Comparison of ENCODE assay signal across 20 cellular contexts in genomic region chr12:22527999-22528398, GRCh38. TPM values are rescaled to one million over a fixed set of nuclear protein-coding genes. Genes with fewer than 3 reads are reported as not detected.
DNase-seq lines count a peak whose midpoint lies in the region; ATAC-seq and TF ChIP-seq lines count a peak whose summit lies in the region.
"Had no signal": no experiment of that assay in that cellular context is flagged by ENCODE, and none has a peak within 500 bp of the region (broad histone marks: within the 10 kb centered on the region; RNA-seq: fewer than 3 reads in every experiment).

No MANE protein-coding gene starts in this region.

- H3K4me1 ChIP-seq in osteoblast (ENCODE audit: insufficient read depth, low read length): peaks cover 34% of the 10 kb centered on the region
- H3K4me1 ChIP-seq: suprapubic skin had no signal

- H3K27ac Mint-ChIP-seq in WTC11: no peak overlapping the region
- H3K27ac Mint-ChIP-seq in activated CD8-positive, alpha-beta memory T cell treated with anti-CD3 and anti-CD28 coated beads, Interleukin-2, amount 10 ng/mL, durations not matched to agents 7 days and 5 days: no peak overlapping the region
- H3K27ac Mint-ChIP-seq: GM23338, IgD-negative memory B cell had no signal

- H3K4me1 Mint-ChIP-seq in WTC11: no peaks in the 10 kb centered on the region
- H3K4me1 Mint-ChIP-seq in activated CD8-positive, alpha-beta memory T cell treated with anti-CD3 and anti-CD28 coated beads, Interleukin-2, amount 10 ng/mL, durations not matched to agents 7 days and 5 days: peaks cover 4% of the 10 kb centered on the region
- H3K4me1 Mint-ChIP-seq: GM23338 had no signal

- peaks cover 34% of the 10 kb centered on the region for H3K36me3 Mint-ChIP-seq in WTC11
- peaks cover 42% of the 10 kb centered on the region for H3K36me3 Mint-ChIP-seq in activated CD8-positive, alpha-beta memory T cell treated with anti-CD3 and anti-CD28 coated beads, Interleukin-2, amount 10 ng/mL, durations not matched to agents 7 days and 5 days

- POLR2A ChIA-PET in BJ (lab: Charles Lee) (interaction anchor here (0.6 to 1.0 kb wide), 2 partner anchors 31 to 45 kb away, joined by 3 to 4 read pairs; no protein-coding TSS in a partner anchor), WTC11 (lab: Charles Lee) (no interaction called here)

- H3K4me3 ChIP-seq in BJ (ENCODE audit: low read depth, low read length) (no peak overlapping the region), osteoblast (ENCODE audit: insufficient read depth, low read length) (no peak overlapping the region)
- H3K4me3 ChIP-seq: cardiac muscle cell, GM23338, hepatocyte, suprapubic skin had no signal

- CTCF ChIA-PET in BJ (lab: Yijun Ruan, JAX): interaction anchor here (2.0 kb wide), 1 partner anchor 13 kb away, joined by 9 read pairs; no protein-coding TSS in a partner anchor
- CTCF ChIA-PET in WTC11 (lab: Charles Lee): interaction anchor here (1.0 kb wide), 1 partner anchor 97 kb away, joined by 3 read pairs; the partner anchor contains the start of gene ETNK1
- CTCF ChIA-PET in activated CD8-positive, alpha-beta memory T cell treated with anti-CD3 and anti-CD28 coated beads, Interleukin-2, amount 10 ng/mL, durations not matched to agents 7 days and 5 days (lab: Charles Lee): interaction anchor here (0.9 kb wide), 1 partner anchor 17 kb away, joined by 3 read pairs; no protein-coding TSS in a partner anchor

- H2AFZ ChIP-seq in osteoblast (ENCODE audit: low read length): peak overlapping the region; percentile 13
- H2AFZ ChIP-seq: GM23338, hepatocyte had no signal

- peak overlapping the region; percentile 87 for H3K27ac ChIP-seq in osteoblast (ENCODE audit: low read depth, low read length)
- H3K27ac ChIP-seq: cardiac muscle cell, hepatocyte, suprapubic skin had no signal

- no peak for ATAC-seq in WTC11
- ATAC-seq in GM21619 (IDR thresholded peaks at IDR 0.05; ENCODE audit: unreplicated experiment): no peak
- no peak for ATAC-seq in activated CD8-positive, alpha-beta memory T cell treated with anti-CD3 and anti-CD28 coated beads, Interleukin-2, amount 10 ng/mL, durations not matched to agents 7 days and 5 days
- ATAC-seq in GM18867 (IDR thresholded peaks at IDR 0.05; ENCODE audit: unreplicated experiment): no peak
- ATAC-seq: effector memory CD8-positive, alpha-beta T cell; GM23338 had no signal

- peak; percentile 44 for DNase-seq in BJ (ENCODE audit: low read depth)
- peak; percentile 13 for DNase-seq in RPMI7951 (ENCODE audit: low read depth)
- DNase-seq in fibroblast of gingiva (ENCODE audit: low read depth): peak; percentile 59
- DNase-seq in osteoblast (ENCODE audit: insufficient read length, low spot score, missing footprints): no peak
- no peak for DNase-seq in WTC11 (ENCODE audit: low spot score)
- DNase-seq in activated CD8-positive, alpha-beta memory T cell treated with anti-CD3 and anti-CD28 coated beads, Interleukin-2, amount 10 ng/mL, durations not matched to agents 7 days and 5 days: no peak
- DNase-seq: activated naive CD4-positive, alpha-beta T cell treated with Interleukin-2 at 50 U/mL for 16 hours; effector memory CD8-positive, alpha-beta T cell; GF-D8; NCI-H1048; NK-92 treated with Interleukin-12 subunit alpha and Interleukin-12 subunit beta, amount 100 ng/mL, for 24 hours; posterior cingulate gyrus; stimulated activated CD4-positive, alpha-beta T cell treated with anti-CD3 and anti-CD28 coated beads, Interleukin-15, amount 100 ng/mL, for 24 hours had no signal

- peak overlapping the region; percentile 64 for H3K4me2 ChIP-seq in osteoblast (ENCODE audit: insufficient read depth, low read length)
- H3K4me2 ChIP-seq: GM23338, hepatocyte had no signal

- H3K79me2 ChIP-seq in osteoblast (ENCODE audit: insufficient read depth, low read length): no peaks in the 10 kb centered on the region
- H3K79me2 ChIP-seq: hepatocyte had no signal

- no peaks in the 10 kb centered on the region for H3K27me3 ChIP-seq in BJ (ENCODE audit: control insufficient read depth, insufficient read depth, low read length)
- H3K27me3 ChIP-seq in osteoblast (ENCODE audit: insufficient read depth, low read length): no peaks in the 10 kb centered on the region
- H3K27me3 ChIP-seq: cardiac muscle cell, hepatocyte, suprapubic skin had no signal

- H3K9me3 Mint-ChIP-seq in WTC11: 0 out of 2 replicates have a peak, but pooled peaks cover 3% of the 10 kb centered on the region
- no peaks in the 10 kb centered on the region for H3K9me3 Mint-ChIP-seq in activated CD8-positive, alpha-beta memory T cell treated with anti-CD3 and anti-CD28 coated beads, Interleukin-2, amount 10 ng/mL, durations not matched to agents 7 days and 5 days (ENCODE audit: low read depth)
- H3K9me3 Mint-ChIP-seq: effector memory CD8-positive, alpha-beta T cell; GM23338; IgD-negative memory B cell had no signal

- H3K9me3 ChIP-seq in osteoblast (ENCODE audit: low read depth, low read length): no peaks in the 10 kb centered on the region

- H3K4me3 Mint-ChIP-seq in WTC11: no peak overlapping the region
- H3K4me3 Mint-ChIP-seq in activated CD8-positive, alpha-beta memory T cell treated with anti-CD3 and anti-CD28 coated beads, Interleukin-2, amount 10 ng/mL, durations not matched to agents 7 days and 5 days: no peak overlapping the region
- H3K4me3 Mint-ChIP-seq: effector memory CD8-positive, alpha-beta T cell; GM23338; IgD-negative memory B cell had no signal

- no peaks in the 10 kb centered on the region for H3K27me3 Mint-ChIP-seq in WTC11 (ENCODE audit: low read depth)
- H3K27me3 Mint-ChIP-seq in activated CD8-positive, alpha-beta memory T cell treated with anti-CD3 and anti-CD28 coated beads, Interleukin-2, amount 10 ng/mL, durations not matched to agents 7 days and 5 days: no peaks in the 10 kb centered on the region
- H3K27me3 Mint-ChIP-seq: effector memory CD8-positive, alpha-beta T cell; IgD-negative memory B cell had no signal

- no peaks in the 10 kb centered on the region for H4K20me1 ChIP-seq in osteoblast (ENCODE audit: insufficient read depth, low read length)

- no peak for TF ChIP-seq CTCF in BJ (IDR thresholded peaks at IDR 0.05; ENCODE audit: insufficient read depth, low read depth, low read length)
- no peak for TF ChIP-seq CTCF in osteoblast (IDR thresholded peaks at IDR 0.05; ENCODE audit: extremely low read depth, low read depth, low read length)
- no peak for TF ChIP-seq CTCF in WTC11 (IDR thresholded peaks at IDR 0.05)

- H3K36me3 ChIP-seq in BJ (ENCODE audit: control insufficient read depth, insufficient read depth, low read length) (peaks cover 4% of the 10 kb centered on the region; the same call in 1 of the 2 replicates), osteoblast (ENCODE audit: insufficient read depth, low read length) (peaks cover 27% of the 10 kb centered on the region)

TF ChIP-seq in WTC11, 78 proteins besides CTCF, POLR2A, EP300 and RAD21:
- TF ChIP-seq RORB (CRISPR knock-in tag; IDR thresholded peaks at IDR 0.05) (no peak), STAT6 (CRISPR knock-in tag; conservative IDR thresholded peaks at IDR 0.05; ENCODE audit: low read depth) (no peak)

RNA-seq across cellular contexts. Expression of gene C2CD5, which starts 16.3 kb away (rescaled TPM):
- 11.0 and 21.8 TPM in 2 replicates for polyA plus RNA-seq in BJ (2011; rRNA removed)
- 15.3 and 19.7 TPM in 2 replicates for polyA minus RNA-seq in BJ (2011; rRNA and poly(A)+ RNA removed)
- 9.0 and 10.2 TPM in 2 replicates for total RNA-seq in RPMI7951 (2014; rRNA removed; shearing (Covaris generic))
- total RNA-seq in osteoblast: 22.1 and 25.0 TPM in 2 replicates
- 47.5 to 49.3 TPM (median 48.1 TPM) in 3 replicates for total RNA-seq in WTC11 (2021)
- 10 to 100 TPM; 41.7 to 51.1 TPM for total RNA-seq in activated CD8-positive, alpha-beta memory T cell treated with anti-CD3 and anti-CD28 coated beads, Interleukin-2, amount 10 ng/mL, durations not matched to agents 7 days and 5 days

Comparison
In these comparisons a context has a peak if more than half of its experiments do, and no peak if none do; other contexts are left out.
1. DNase-seq: peak in BJ (single experiment), RPMI7951 (single experiment) and fibroblast of gingiva (single experiment); none in osteoblast (single experiment), WTC11 (single experiment) and activated CD8-positive, alpha-beta memory T cell treated with anti-CD3 and anti-CD28 coated beads, Interleukin-2, amount 10 ng/mL, durations not matched to agents 7 days and 5 days (single experiment).